Comparison of ENCODE assay signal across 30 cellular contexts in genomic region chr11:109858152-109858551, GRCh38.
DNase-seq lines count a peak whose midpoint lies in the region; ATAC-seq and TF ChIP-seq lines count a peak whose summit lies in the region.
"Had no signal": no experiment of that assay in that cellular context is flagged by ENCODE, and none has a peak within 500 bp of the region (broad histone marks: within the 10 kb centered on the region; RNA-seq: fewer than 3 reads in every experiment).

No MANE protein-coding gene starts in this region.

- CTCF ChIA-PET in WTC11 (lab: Charles Lee): no interaction called here

- POLR2A ChIA-PET in WTC11 (lab: Charles Lee): no interaction called here

- H3K36me3 Mint-ChIP-seq in WTC11: no peaks in the 10 kb centered on the region
- no peaks in the 10 kb centered on the region for H3K36me3 Mint-ChIP-seq in stimulated activated memory B cell treated with anti-CD40 and anti-IgM and Interleukin-4, amounts not matched to agents 10 μg/mL and 1 μg/mL and 100 μg/mL, for 72 hours
- H3K36me3 Mint-ChIP-seq: CD14-positive monocyte; CD8-positive, alpha-beta memory T cell had no signal

- 83 to 84% methylated on average over 4 of the region's 4 CpGs for WGBS in gastroesophageal sphincter (ENCODE audit: low coverage in 1 of 2), 2 donors

- H3K36me3 ChIP-seq in gastroesophageal sphincter (no peaks in the 10 kb centered on the region), vagina (no peaks in the 10 kb centered on the region)
- H3K36me3 ChIP-seq: BE2C had no signal

- intact Hi-C loops in vagina (cut with DNase I): no loop called here

- H3K27ac ChIP-seq in gastroesophageal sphincter (no peak overlapping the region), vagina (no peak overlapping the region)
- H3K27ac ChIP-seq: 22Rv1, KMS-11, RWPE1, SK-N-MC had no signal

- no peak for TF ChIP-seq EP300 in gastroesophageal sphincter (IDR thresholded peaks at IDR 0.05)

- H3K9me3 Mint-ChIP-seq in WTC11: no peaks in the 10 kb centered on the region
- H3K9me3 Mint-ChIP-seq in stimulated activated memory B cell treated with anti-CD40 and anti-IgM and Interleukin-4, amounts not matched to agents 10 μg/mL and 1 μg/mL and 100 μg/mL, for 72 hours: no peaks in the 10 kb centered on the region
- H3K9me3 Mint-ChIP-seq: CD14-positive monocyte, GM23338, H9, HFFc6 had no signal

- no peak overlapping the region for H3K27ac Mint-ChIP-seq in WTC11
- H3K27ac Mint-ChIP-seq in stimulated activated memory B cell treated with anti-CD40 and anti-IgM and Interleukin-4, amounts not matched to agents 10 μg/mL and 1 μg/mL and 100 μg/mL, for 72 hours: peak overlapping the region; percentile 34
- H3K27ac Mint-ChIP-seq: CD14-positive monocyte; CD8-positive, alpha-beta memory T cell; GM23338; H9 had no signal

- no peaks in the 10 kb centered on the region for H3K4me1 ChIP-seq in gastroesophageal sphincter
- no peaks in the 10 kb centered on the region for H3K4me1 ChIP-seq in vagina
- H3K4me1 ChIP-seq: BE2C had no signal

- no peak for TF ChIP-seq CTCF in WTC11 (IDR thresholded peaks at IDR 0.05)
- TF ChIP-seq CTCF in gastroesophageal sphincter (IDR thresholded peaks at IDR 0.05): no peak
- no peak for TF ChIP-seq CTCF in vagina (IDR thresholded peaks at IDR 0.05)

- DNase-seq in NCI-H82 (lab: John Stamatoyannopoulos, UW) (peak; percentile 6), NCI-H82 treated with DMSO at 0.1 percent for 48 hours (lab: John Stamatoyannopoulos, UW; ENCODE audit: unreplicated experiment) (no peak), WTC11 (ENCODE audit: low spot score) (no peak), iris pigment epithelial cell (ENCODE audit: low read depth) (peak; percentile 13), vagina (ENCODE audit: extremely low spot score in 2 of 2) (no peak)
- no peak for DNase-seq in activated CD4-positive, alpha-beta T cell treated with anti-CD3 and anti-CD28 coated beads for 4 hours
- DNase-seq: ACHN; BE2C; CD8-positive, alpha-beta memory T cell; DMS 273 treated with DMSO at 0.1 percent for 48 hours; DMS79; EL; GF-D8; H9; HFFc6; NCI-H1092 treated with DMSO at 0.1 percent for 48 hours; NCI-H1436; NCI-H187; NCI-H2081 treated with DMSO at 0.1 percent for 48 hours; NCI-H524; NCI-H774; SHP77 treated with DMSO at 0.1 percent for 48 hours had no signal

- H3K9me3 ChIP-seq in gastroesophageal sphincter (no peaks in the 10 kb centered on the region), vagina (no peaks in the 10 kb centered on the region)
- H3K9me3 ChIP-seq: BE2C had no signal

- H3K4me3 ChIP-seq in gastroesophageal sphincter (no peak overlapping the region), vagina (no peak overlapping the region)
- H3K4me3 ChIP-seq: GM23338, SK-N-MC had no signal

- ATAC-seq in WTC11 (peak; percentile 30; the same call in 1 of the 2 replicates), gastroesophageal sphincter (no peak)
- ATAC-seq in stimulated activated memory B cell treated with anti-CD40 and anti-IgM and Interleukin-4, amounts not matched to agents 10 μg/mL and 1 μg/mL and 100 μg/mL, for 72 hours: no peak
- ATAC-seq: GM23338 had no signal

- no peaks in the 10 kb centered on the region; the same call in 1 of the 2 replicates for H3K27me3 Mint-ChIP-seq in WTC11 (ENCODE audit: low read depth)
- H3K27me3 Mint-ChIP-seq in stimulated activated memory B cell treated with anti-CD40 and anti-IgM and Interleukin-4, amounts not matched to agents 10 μg/mL and 1 μg/mL and 100 μg/mL, for 72 hours: no peaks in the 10 kb centered on the region
- H3K27me3 Mint-ChIP-seq: CD8-positive, alpha-beta memory T cell had no signal

- H3K4me3 Mint-ChIP-seq in WTC11: no peak overlapping the region
- no peak overlapping the region for H3K4me3 Mint-ChIP-seq in stimulated activated memory B cell treated with anti-CD40 and anti-IgM and Interleukin-4, amounts not matched to agents 10 μg/mL and 1 μg/mL and 100 μg/mL, for 72 hours
- H3K4me3 Mint-ChIP-seq: CD14-positive monocyte; CD8-positive, alpha-beta memory T cell; GM23338; H9 had no signal

- no peaks in the 10 kb centered on the region for H3K27me3 ChIP-seq in gastroesophageal sphincter
- no peaks in the 10 kb centered on the region for H3K27me3 ChIP-seq in vagina
- H3K27me3 ChIP-seq: BE2C had no signal

- no peak for TF ChIP-seq POLR2A in gastroesophageal sphincter (IDR thresholded peaks at IDR 0.05)
- TF ChIP-seq POLR2A in vagina (IDR thresholded peaks at IDR 0.05): no peak

- no peaks in the 10 kb centered on the region; the same call in 1 of the 2 replicates for H3K4me1 Mint-ChIP-seq in WTC11
- H3K4me1 Mint-ChIP-seq in stimulated activated memory B cell treated with anti-CD40 and anti-IgM and Interleukin-4, amounts not matched to agents 10 μg/mL and 1 μg/mL and 100 μg/mL, for 72 hours: peaks cover 7% of the 10 kb centered on the region
- H3K4me1 Mint-ChIP-seq: CD14-positive monocyte; CD8-positive, alpha-beta memory T cell; GM23338; H9 had no signal

TF ChIP-seq in WTC11, 78 proteins besides CTCF, POLR2A, EP300 and RAD21:
- TF ChIP-seq HMGA2 (CRISPR knock-in tag; IDR thresholded peaks at IDR 0.05) (no peak), ETV6 (CRISPR knock-in tag; IDR thresholded peaks at IDR 0.05) (no peak), IRF2 (CRISPR knock-in tag; IDR thresholded peaks at IDR 0.05; ENCODE audit: borderline replicate concordance, low read depth) (no peak), NR1H2 (CRISPR knock-in tag; IDR thresholded peaks at IDR 0.05) (no peak), ATF2 (CRISPR knock-in tag; IDR thresholded peaks at IDR 0.05; ENCODE audit: borderline replicate concordance, low read depth) (no peak), ERG (CRISPR knock-in tag; IDR thresholded peaks at IDR 0.05) (no peak), ZSCAN18 (CRISPR knock-in tag; IDR thresholded peaks at IDR 0.05) (no peak), MXD4 (CRISPR knock-in tag; IDR thresholded peaks at IDR 0.05; ENCODE audit: borderline replicate concordance) (no peak), E2F4 (CRISPR knock-in tag; IDR thresholded peaks at IDR 0.05; ENCODE audit: borderline replicate concordance, low read depth) (no peak), RORB (CRISPR knock-in tag; IDR thresholded peaks at IDR 0.05) (no peak)

Comparison
In these comparisons a context has a peak if more than half of its experiments do, and no peak if none do; other contexts are left out.
1. DNase-seq: peak in NCI-H82 (single experiment) and iris pigment epithelial cell (single experiment); none in NCI-H82 treated with DMSO at 0.1 percent for 48 hours (single experiment), WTC11 (single experiment), activated CD4-positive, alpha-beta T cell treated with anti-CD3 and anti-CD28 coated beads for 4 hours (0 of 2) and vagina (0 of 2).